In genomic region chr16:85162478-85163277, GRCh38 we compare ENCODE assay signal across 8 cellular contexts. TPM values are rescaled to one million over a fixed set of nuclear protein-coding genes. Genes with fewer than 3 reads are reported as not detected.
DNase-seq lines count a peak whose midpoint lies in the region; ATAC-seq and TF ChIP-seq lines count a peak whose summit lies in the region.

No MANE protein-coding gene starts in this region.

- no peak for ATAC-seq in HG02884 (IDR thresholded peaks at IDR 0.05; ENCODE audit: unreplicated experiment)

- no peaks in the 10 kb centered on the region for H3K9me3 ChIP-seq in SJSA1 (replicated peaks)

- no peaks in the 10 kb centered on the region for H3K36me3 ChIP-seq in SJSA1

- no peaks in the 10 kb centered on the region for H3K36me3 Mint-ChIP-seq in glutamatergic neuron (ENCODE audit: unreplicated experiment)
- H3K36me3 Mint-ChIP-seq in activated CD4-positive, alpha-beta memory T cell treated with anti-CD3 and anti-CD28 coated beads, Interleukin-2, amount 10 ng/mL, durations not matched to agents 7 days and 5 days (ENCODE audit: low read depth), result no peaks in the 10 kb centered on the region

- H3K9me3 Mint-ChIP-seq in glutamatergic neuron (ENCODE audit: unreplicated experiment), result peaks cover 15% of the 10 kb centered on the region
- H3K9me3 Mint-ChIP-seq in activated CD4-positive, alpha-beta memory T cell treated with anti-CD3 and anti-CD28 coated beads, Interleukin-2, amount 10 ng/mL, durations not matched to agents 7 days and 5 days, result no peaks in the 10 kb centered on the region

- H3K4me3 Mint-ChIP-seq in glutamatergic neuron (ENCODE audit: unreplicated experiment), result peak overlapping the region; percentile 65
- H3K4me3 Mint-ChIP-seq in activated CD4-positive, alpha-beta memory T cell treated with anti-CD3 and anti-CD28 coated beads, Interleukin-2, amount 10 ng/mL, durations not matched to agents 7 days and 5 days, result no peak overlapping the region

- no peak overlapping the region for H3K27ac ChIP-seq in SJSA1

- peak overlapping the region; percentile 95 for H3K27ac Mint-ChIP-seq in glutamatergic neuron (ENCODE audit: unreplicated experiment)
- H3K27ac Mint-ChIP-seq in activated CD4-positive, alpha-beta memory T cell treated with anti-CD3 and anti-CD28 coated beads, Interleukin-2, amount 10 ng/mL, durations not matched to agents 7 days and 5 days, result no peak overlapping the region

- peaks cover 37% of the 10 kb centered on the region for H3K4me1 ChIP-seq in SJSA1 (replicated peaks)

- POLR2A ChIA-PET in activated CD4-positive, alpha-beta memory T cell treated with anti-CD3 and anti-CD28 coated beads, Interleukin-2, amount 10 ng/mL, durations not matched to agents 7 days and 5 days (lab: Charles Lee), result no interaction called here

- H3K4me1 Mint-ChIP-seq in glutamatergic neuron (ENCODE audit: low read depth, unreplicated experiment), result peaks cover 31% of the 10 kb centered on the region
- H3K4me1 Mint-ChIP-seq in activated CD4-positive, alpha-beta memory T cell treated with anti-CD3 and anti-CD28 coated beads, Interleukin-2, amount 10 ng/mL, durations not matched to agents 7 days and 5 days, result peaks cover 6% of the 10 kb centered on the region

- H3K4me3 ChIP-seq in SJSA1, result no peak overlapping the region

- CTCF ChIA-PET in activated CD4-positive, alpha-beta memory T cell treated with anti-CD3 and anti-CD28 coated beads, Interleukin-2, amount 10 ng/mL, durations not matched to agents 7 days and 5 days (lab: Charles Lee), result no interaction called here

- no peaks in the 10 kb centered on the region for H3K27me3 ChIP-seq in SJSA1 (replicated peaks)

- DNase-seq in COLO668 (lab: John Stamatoyannopoulos, UW; ENCODE audit: unreplicated experiment) (peak; percentile 63), SJSA1 (ENCODE audit: low read depth in 1 of 2, low spot score in 2 of 2) (peak; percentile 51 to 73), glutamatergic neuron (peak; percentile 66), retina (peak; percentile 75), GM19240 (ENCODE audit: insufficient read length, low spot score) (no peak), T1000 (lab: John Stamatoyannopoulos, UW) (no peak)
- DNase-seq in activated CD4-positive, alpha-beta memory T cell treated with anti-CD3 and anti-CD28 coated beads, Interleukin-2, amount 10 ng/mL, durations not matched to agents 7 days and 5 days, result no peak

- H3K27me3 Mint-ChIP-seq in glutamatergic neuron (ENCODE audit: unreplicated experiment), result peaks cover 11% of the 10 kb centered on the region
- H3K27me3 Mint-ChIP-seq in activated CD4-positive, alpha-beta memory T cell treated with anti-CD3 and anti-CD28 coated beads, Interleukin-2, amount 10 ng/mL, durations not matched to agents 7 days and 5 days, result peaks cover 20% of the 10 kb centered on the region

- no peak for TF ChIP-seq CTCF in glutamatergic neuron (IDR thresholded peaks at IDR 0.05; ENCODE audit: partially characterized antibody, unreplicated experiment)

RNA-seq across cellular contexts. Expression of gene CIBAR2, which starts 50.4 kb away (rescaled TPM):
- 0.05 TPM in 1 of 2 replicates, not detected in the other for total RNA-seq in SJSA1 (2014; rRNA removed; shearing (Covaris generic))
- not detected for total RNA-seq in glutamatergic neuron (ENCODE audit: unreplicated experiment)
- not detected for total RNA-seq in activated CD4-positive, alpha-beta memory T cell treated with anti-CD3 and anti-CD28 coated beads, Interleukin-2, amount 10 ng/mL, durations not matched to agents 7 days and 5 days

Comparison
In these comparisons a context has a peak if more than half of its experiments do, and no peak if none do; other contexts are left out.
1. DNase-seq: peak in COLO668 (single experiment), SJSA1 (2 of 2), glutamatergic neuron (single experiment) and retina (single experiment); none in GM19240 (single experiment), activated CD4-positive, alpha-beta memory T cell treated with anti-CD3 and anti-CD28 coated beads, Interleukin-2, amount 10 ng/mL, durations not matched to agents 7 days and 5 days (single experiment) and T1000 (single experiment).